ENCODE assay signal across 8 cellular contexts in genomic region chr9:127568971-127569818, GRCh38. TPM values are rescaled to one million over a fixed set of nuclear protein-coding genes. Genes with fewer than 3 reads are reported as not detected.
DNase-seq lines count a peak whose midpoint lies in the region; TF ChIP-seq lines count a peak whose summit lies in the region.

No MANE protein-coding gene starts in this region.

- H3K4me2 ChIP-seq in SU-DHL-6 (ENCODE audit: low read depth, low read length, poor library complexity, severe bottlenecking), result peak overlapping the region; percentile 85

- peak overlapping the region; percentile 64 for H3K4me3 ChIP-seq in SU-DHL-6 (ENCODE audit: insufficient read depth, low read length, poor library complexity, severe bottlenecking)
- peak overlapping the region; percentile 65 for H3K4me3 ChIP-seq in ovary
- H3K4me3 ChIP-seq in thyroid gland (replicated peaks in 1 of 3), result peak overlapping the region in 2 of 3 donors; percentile 62 to 73

- peak; percentile 75 to 93 (median 91) for DNase-seq in NCI-H1417 (lab: John Stamatoyannopoulos, UW)
- DNase-seq in NCI-H1417 treated with DMSO at 0.1 percent for 48 hours (lab: John Stamatoyannopoulos, UW), result no peak
- peak; percentile 84 for DNase-seq in M059J (ENCODE audit: low read depth)
- DNase-seq in glutamatergic neuron, result peak; percentile 86
- peak; percentile 79 to 89 (median 86) for DNase-seq in ovary
- DNase-seq in thyroid gland, result peak; percentile 83 to 85

- peak overlapping the region; percentile 78 for H3K4me3 Mint-ChIP-seq in activated naive CD8-positive, alpha-beta T cell
- peak overlapping the region; percentile 82 for H3K4me3 Mint-ChIP-seq in glutamatergic neuron (ENCODE audit: unreplicated experiment)

- H3F3A ChIP-seq in SU-DHL-6 (ENCODE audit: insufficient read depth), result no peaks in the 10 kb centered on the region

- H3K9me3 ChIP-seq in SU-DHL-6 (ENCODE audit: insufficient read depth, low read length) (no peaks in the 10 kb centered on the region), ovary (no peaks in the 10 kb centered on the region), thyroid gland (no peaks in the 10 kb centered on the region)

- peaks cover 23% of the 10 kb centered on the region for H3K4me1 Mint-ChIP-seq in activated naive CD8-positive, alpha-beta T cell (ENCODE audit: low read depth)
- peaks cover 7% of the 10 kb centered on the region for H3K4me1 Mint-ChIP-seq in glutamatergic neuron (ENCODE audit: low read depth, unreplicated experiment)

- no peaks in the 10 kb centered on the region for H3K9me2 ChIP-seq in SU-DHL-6 (replicated peaks; ENCODE audit: insufficient read depth, low read length)

- H3K36me3 ChIP-seq in SU-DHL-6 (ENCODE audit: low read length), result no peaks in the 10 kb centered on the region
- H3K36me3 ChIP-seq in ovary, result no peaks in the 10 kb centered on the region
- H3K36me3 ChIP-seq in thyroid gland, result no peaks in the 10 kb centered on the region

- peak overlapping the region; percentile 60 for H3K9ac ChIP-seq in SU-DHL-6 (ENCODE audit: low read length)

- WGBS in ovary, 3 donors, result 1% methylated on average over 26 to 73 of the region's 76 CpGs
- WGBS in thyroid gland, 2 donors, result 0% methylated on average over 11 to 18 of the region's 76 CpGs

- H3K27me3 ChIP-seq in SU-DHL-6 (ENCODE audit: low read length), result no peaks in the 10 kb centered on the region
- no peaks in the 10 kb centered on the region for H3K27me3 ChIP-seq in ovary
- H3K27me3 ChIP-seq in thyroid gland, result no peaks in the 10 kb centered on the region

- no peak for TF ChIP-seq EP300 in ovary (IDR thresholded peaks at IDR 0.05)

- no peaks in the 10 kb centered on the region for H3K27me3 Mint-ChIP-seq in activated naive CD8-positive, alpha-beta T cell
- H3K27me3 Mint-ChIP-seq in glutamatergic neuron (ENCODE audit: unreplicated experiment), result peaks cover 7% of the 10 kb centered on the region

- H3K27ac ChIP-seq in SU-DHL-6 (ENCODE audit: low read depth, low read length), result no peak overlapping the region
- H3K27ac ChIP-seq in ovary, result peak overlapping the region; percentile 84 to 86
- H3K27ac ChIP-seq in thyroid gland, result peak overlapping the region; percentile 97 to 99 (median 99)

- no peaks in the 10 kb centered on the region for H3K79me2 ChIP-seq in SU-DHL-6 (ENCODE audit: insufficient read depth, low read length)

- TF ChIP-seq POLR2A in ovary (IDR thresholded peaks at IDR 0.05) (no peak), thyroid gland (IDR thresholded peaks at IDR 0.05) (peak; percentile 53 to 74)

- H3K27ac Mint-ChIP-seq in activated naive CD8-positive, alpha-beta T cell, result peak overlapping the region; percentile 58
- H3K27ac Mint-ChIP-seq in glutamatergic neuron (ENCODE audit: unreplicated experiment), result peak overlapping the region; percentile 82

- H3K36me3 Mint-ChIP-seq in activated naive CD8-positive, alpha-beta T cell, result no peaks in the 10 kb centered on the region
- no peaks in the 10 kb centered on the region for H3K36me3 Mint-ChIP-seq in glutamatergic neuron (ENCODE audit: unreplicated experiment)

- no peaks in the 10 kb centered on the region for H4K20me1 ChIP-seq in SU-DHL-6 (ENCODE audit: low read depth, low read length)

- H3K4me1 ChIP-seq in ovary (ENCODE audit: insufficient read depth) (peaks cover 9% of the 10 kb centered on the region), thyroid gland (peaks cover 68 to 73% of the 10 kb centered on the region in 2 donors)

- peak overlapping the region; percentile 90 for H2AFZ ChIP-seq in SU-DHL-6 (ENCODE audit: low read depth, low read length, severe bottlenecking)

- intact Hi-C loops in ovary (cut with DNase I), result no loop called here
- intact Hi-C loops in thyroid gland (cut with DNase I), result no loop called here

- TF ChIP-seq CTCF in SU-DHL-6 (IDR thresholded peaks at IDR 0.05; ENCODE audit: insufficient read depth, low read length, poor library complexity, severe bottlenecking) (no peak), glutamatergic neuron (IDR thresholded peaks at IDR 0.05; ENCODE audit: partially characterized antibody, unreplicated experiment) (no peak), ovary (IDR thresholded peaks at IDR 0.05) (no peak), thyroid gland (IDR thresholded peaks at IDR 0.05) (no peak)

- no peaks in the 10 kb centered on the region for H3K9me3 Mint-ChIP-seq in activated naive CD8-positive, alpha-beta T cell (ENCODE audit: low read depth)
- H3K9me3 Mint-ChIP-seq in glutamatergic neuron (ENCODE audit: unreplicated experiment), result no peaks in the 10 kb centered on the region

RNA-seq across cellular contexts. Expression of gene STXBP1, which starts 42.9 kb away (rescaled TPM):
- total RNA-seq in M059J (2014; rRNA removed; shearing (Covaris generic)), result 15.0 and 32.1 TPM in 2 replicates
- total RNA-seq in glutamatergic neuron (ENCODE audit: unreplicated experiment) (402 TPM), ovary (100 to 1,000 TPM in 1 of 7 donors, 10 to 100 TPM in 6; 46.8 to 102 (median 75.7) TPM), thyroid gland (100 to 1,000 TPM in 2 of 4 donors, 10 to 100 TPM in 2; 23.8 to 139 (median 106) TPM)
- polyA plus RNA-seq in ovary, result 10 to 100 TPM; 18.8 to 84.2 TPM
